ENCODE assay signal across 11 cellular contexts in the genomic region with DNA sequence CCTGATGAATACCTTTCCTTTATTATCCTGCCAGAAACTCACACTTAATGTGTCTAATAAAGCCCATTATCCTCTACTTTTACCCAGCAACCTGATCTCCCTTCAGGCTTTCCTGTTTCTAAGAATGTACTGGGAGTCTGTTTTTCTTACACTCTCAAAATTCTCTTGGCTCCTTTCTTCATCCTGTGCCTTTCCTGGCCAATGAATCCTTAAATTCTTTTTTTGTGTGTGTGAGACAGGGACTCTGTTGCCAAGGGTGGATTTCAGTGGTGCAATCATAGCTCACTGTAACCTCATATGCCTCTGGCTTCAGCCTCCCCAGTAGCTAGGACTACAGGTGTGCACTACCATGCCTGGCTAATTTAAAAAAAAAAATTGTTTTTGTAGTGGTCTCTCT.
DNase-seq lines count a peak whose midpoint lies in the region; ATAC-seq and TF ChIP-seq lines count a peak whose summit lies in the region.
"Had no signal": no experiment of that assay in that cellular context is flagged by ENCODE, and none has a peak within 500 bp of the region (broad histone marks: within the 10 kb centered on the region; RNA-seq: fewer than 3 reads in every experiment).

No MANE protein-coding gene starts in this region.

- H3K27me3 ChIP-seq in gastrocnemius medialis = no peaks in the 10 kb centered on the region
- H3K27me3 ChIP-seq: tibial nerve had no signal

- peaks cover 0 to 12% of the 10 kb centered on the region in 2 donors for H3K4me1 ChIP-seq in gastrocnemius medialis
- H3K4me1 ChIP-seq: tibial nerve had no signal

- no peaks in the 10 kb centered on the region for H3K36me3 ChIP-seq in gastrocnemius medialis

- intact Hi-C loops in gastrocnemius medialis (cut with DNase I; ENCODE audit: low total_unique reads) = loop anchor here (1.0 kb wide), 1 partner anchor 71 kb away; no protein-coding TSS in a partner anchor

- no peaks in the 10 kb centered on the region for H3K9me3 ChIP-seq in gastrocnemius medialis

- ATAC-seq in gastrocnemius medialis = peak; percentile 68 to 69
- no peak for ATAC-seq in GM21717 (IDR thresholded peaks at IDR 0.05; ENCODE audit: unreplicated experiment)
- ATAC-seq: T-cell had no signal

- H3K27ac ChIP-seq in angular gyrus (ENCODE audit: low read depth, low read length) = peak overlapping the region; percentile 9
- H3K27ac ChIP-seq in gastrocnemius medialis = peak overlapping the region; percentile 32 to 79 (median 66)

- H3K4me3 ChIP-seq in gastrocnemius medialis = no peak overlapping the region
- H3K4me3 ChIP-seq: tibial nerve had no signal

- no peak for TF ChIP-seq POLR2A in gastrocnemius medialis (IDR thresholded peaks at IDR 0.05)

- no peak for TF ChIP-seq CTCF in gastrocnemius medialis (IDR thresholded peaks at IDR 0.05 in 4 of 5, conservative IDR thresholded peaks at IDR 0.05 in 1 of 5)

- DNase-seq in H4 (ENCODE audit: low spot score) (peak; percentile 15), glomerular visceral epithelial cell (ENCODE audit: extremely low spot score) (peak; percentile 13), gastrocnemius medialis (no peak), NCI-H2029 treated with DMSO at 0.1 percent for 48 hours (lab: John Stamatoyannopoulos, UW) (no peak), NCI-H526 treated with DMSO at 0.1 percent for 48 hours (lab: John Stamatoyannopoulos, UW) (no peak), NCI-H146 (lab: John Stamatoyannopoulos, UW) (no peak)
- DNase-seq: NCI-H1930, T-cell had no signal

- in situ Hi-C loops in gastrocnemius medialis (cut with MboI; ENCODE audit: low sequenced_read_pairs in 4 of 4) = no loop called here

Comparison
In these comparisons a context has a peak if more than half of its experiments do, and no peak if none do; other contexts are left out.
1. DNase-seq: peak in H4 (single experiment) and glomerular visceral epithelial cell (single experiment); none in gastrocnemius medialis (0 of 2), NCI-H2029 treated with DMSO at 0.1 percent for 48 hours (single experiment), NCI-H526 treated with DMSO at 0.1 percent for 48 hours (single experiment) and NCI-H146 (single experiment).